17 cellular contexts compared by ENCODE assay signal in the genomic region with DNA sequence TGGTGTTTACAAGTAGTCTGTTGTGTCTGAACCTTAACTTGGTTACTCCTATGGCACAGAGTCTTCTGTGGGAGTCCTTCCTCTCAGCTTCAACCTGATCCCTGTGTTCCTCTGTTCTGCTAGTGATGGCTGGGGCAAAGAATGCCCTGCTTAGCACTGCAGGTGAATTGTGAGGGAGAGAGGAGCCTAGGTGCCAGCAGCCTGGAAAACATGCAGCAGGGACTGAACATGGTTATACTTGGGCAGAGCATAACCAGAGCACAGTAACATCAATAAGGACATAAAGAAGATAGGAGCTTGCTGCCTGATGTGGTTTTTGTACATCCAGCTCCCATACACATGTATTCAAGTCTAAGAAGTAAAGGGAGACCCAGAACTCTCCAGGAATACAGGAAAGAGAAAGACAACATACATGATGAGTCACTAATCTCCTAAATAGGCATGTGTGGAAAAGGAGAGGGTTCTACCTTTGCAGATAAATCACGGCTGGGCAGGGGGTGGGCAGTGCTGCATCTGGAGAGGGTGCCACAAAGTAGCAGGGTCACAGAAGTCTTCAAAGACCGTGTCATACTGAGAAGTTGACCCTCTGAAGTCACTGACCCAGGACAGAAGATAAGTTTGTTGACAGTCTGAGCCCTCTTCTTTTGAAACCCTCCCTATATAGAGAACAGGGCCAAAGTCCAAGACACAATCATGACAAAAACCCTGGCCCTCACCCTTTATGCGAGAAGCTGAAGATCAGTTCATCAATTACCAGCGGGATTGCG.
"Had no signal": no experiment of that assay in that cellular context is flagged by ENCODE, and none has a peak within 500 bp of the region (broad histone marks: within the 10 kb centered on the region; RNA-seq: fewer than 3 reads in every experiment).

No MANE protein-coding gene starts in this region.

- H3K27me3 ChIP-seq: sigmoid colon had no signal

- ATAC-seq: activated CD8-positive, alpha-beta memory T cell treated with anti-CD3 and anti-CD28 coated beads, Interleukin-2, amount 10 ng/mL, durations not matched to agents 7 days and 5 days had no signal

- H3K27ac ChIP-seq: left ventricle myocardium inferior, neutrophil, sigmoid colon, thoracic aorta had no signal

- H3K4me1 Mint-ChIP-seq: activated CD8-positive, alpha-beta memory T cell treated with anti-CD3 and anti-CD28 coated beads, Interleukin-2, amount 10 ng/mL, durations not matched to agents 7 days and 5 days; activated naive CD4-positive, alpha-beta T cell treated with anti-CD3 and anti-CD28 coated beads, Interleukin-2, amount 50 U/mL, for 24 hours; naive B cell had no signal

- H3K27me3 Mint-ChIP-seq: brain had no signal

- H3K9me3 ChIP-seq: left ventricle myocardium inferior, neutrophil, sigmoid colon, thoracic aorta had no signal

- H3K27ac Mint-ChIP-seq: activated CD8-positive, alpha-beta memory T cell treated with anti-CD3 and anti-CD28 coated beads, Interleukin-2, amount 10 ng/mL, durations not matched to agents 7 days and 5 days; activated naive CD4-positive, alpha-beta T cell treated with anti-CD3 and anti-CD28 coated beads, Interleukin-2, amount 50 U/mL, for 24 hours; activated T-cell treated with anti-CD3 and anti-CD28 coated beads, Interleukin-2, amount 50 U/mL, for 24 hours; dendritic cell treated with granulocyte-macrophage colony-stimulating factor and Interleukin-4, amounts not matched to agents 40 ng/mL and 50 ng/mL, for 4 days; stimulated activated naive CD8-positive, alpha-beta T cell treated with anti-CD3 and anti-CD28 coated beads, Interleukin-15, Interleukin-2, amounts not matched to agents 100 ng/mL and 50 ng/mL, for 24 hours had no signal

- H3K9me3 Mint-ChIP-seq: activated naive CD4-positive, alpha-beta T cell treated with anti-CD3 and anti-CD28 coated beads, Interleukin-2, amount 50 U/mL, for 24 hours; activated T-cell treated with anti-CD3 and anti-CD28 coated beads, Interleukin-2, amount 50 U/mL, for 24 hours; brain; dendritic cell treated with granulocyte-macrophage colony-stimulating factor and Interleukin-4, amounts not matched to agents 40 ng/mL and 50 ng/mL, for 4 days; naive B cell; stimulated activated naive CD8-positive, alpha-beta T cell treated with anti-CD3 and anti-CD28 coated beads, Interleukin-15, Interleukin-2, amounts not matched to agents 100 ng/mL and 50 ng/mL, for 24 hours had no signal

- H3K4me1 ChIP-seq: left ventricle myocardium inferior, sigmoid colon had no signal

- H3K36me3 ChIP-seq: left ventricle myocardium inferior, neutrophil, sigmoid colon, thoracic aorta had no signal

- DNase-seq: activated CD4-positive, alpha-beta T cell treated with anti-CD3 and anti-CD28 coated beads, Interleukin-2, amount 50 U/mL, for 48 hours; activated CD8-positive, alpha-beta memory T cell treated with anti-CD3 and anti-CD28 coated beads, Interleukin-2, amount 10 ng/mL, durations not matched to agents 7 days and 5 days; activated effector memory CD4-positive, alpha-beta T cell treated with Interleukin-2 at 50 U/mL for 16 hours; activated T-cell treated with anti-CD3 and anti-CD28 coated beads, Interleukin-2, amount 50 U/mL, for 24 hours; amniotic stem cell; erythroblast; left ventricle myocardium inferior; naive B cell; sigmoid colon; stimulated activated CD4-positive, alpha-beta T cell treated with anti-CD3 and anti-CD28 coated beads, Interleukin-12 subunit alpha, Interleukin-12 subunit beta, amount 100 ng/mL, for 4 hours; T-helper 2 cell had no signal

- H3K4me3 Mint-ChIP-seq: activated CD8-positive, alpha-beta memory T cell treated with anti-CD3 and anti-CD28 coated beads, Interleukin-2, amount 10 ng/mL, durations not matched to agents 7 days and 5 days; activated naive CD4-positive, alpha-beta T cell treated with anti-CD3 and anti-CD28 coated beads, Interleukin-2, amount 50 U/mL, for 24 hours; activated T-cell treated with anti-CD3 and anti-CD28 coated beads, Interleukin-2, amount 50 U/mL, for 24 hours; brain; dendritic cell treated with granulocyte-macrophage colony-stimulating factor and Interleukin-4, amounts not matched to agents 40 ng/mL and 50 ng/mL, for 4 days; naive B cell; stimulated activated naive CD8-positive, alpha-beta T cell treated with anti-CD3 and anti-CD28 coated beads, Interleukin-15, Interleukin-2, amounts not matched to agents 100 ng/mL and 50 ng/mL, for 24 hours had no signal

- H3K36me3 Mint-ChIP-seq: activated CD8-positive, alpha-beta memory T cell treated with anti-CD3 and anti-CD28 coated beads, Interleukin-2, amount 10 ng/mL, durations not matched to agents 7 days and 5 days; activated naive CD4-positive, alpha-beta T cell treated with anti-CD3 and anti-CD28 coated beads, Interleukin-2, amount 50 U/mL, for 24 hours; brain; naive B cell had no signal

- H3K4me3 ChIP-seq: left ventricle myocardium inferior, sigmoid colon, thoracic aorta had no signal
